In the genomic region with DNA sequence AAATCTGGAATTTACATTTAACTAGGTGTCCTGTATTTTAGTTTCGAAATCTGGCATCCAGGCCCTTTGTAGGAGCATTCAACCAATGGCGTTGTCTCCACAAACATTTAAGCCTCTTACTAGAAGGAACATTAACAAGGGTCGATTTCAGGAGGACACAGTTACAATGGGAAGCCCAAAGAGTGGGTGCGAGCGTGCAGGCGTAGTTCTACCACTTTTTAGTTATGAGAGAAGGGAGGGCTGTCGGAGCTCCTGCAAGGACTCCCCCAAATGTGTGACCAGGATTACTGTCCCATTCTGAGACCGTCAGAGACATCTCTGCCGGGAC, we compare ENCODE assay signal across 8 cellular contexts. TPM values are rescaled to one million over a fixed set of nuclear protein-coding genes. Genes with fewer than 3 reads are reported as not detected.
DNase-seq lines count a peak whose midpoint lies in the region; ATAC-seq and TF ChIP-seq lines count a peak whose summit lies in the region.

No MANE protein-coding gene starts in this region.

- peaks cover 9% of the 10 kb centered on the region for H3K79me2 ChIP-seq in smooth muscle cell (ENCODE audit: low read depth)

- no peak for DNase-seq in CD4-positive, CD25-positive, alpha-beta regulatory T cell
- DNase-seq in HFFc6 (no peak), right atrium auricular region (ENCODE audit: low spot score) (no peak), smooth muscle cell (lab: John Stamatoyannopoulos, UW; ENCODE audit: unreplicated experiment) (no peak), AG08396 (ENCODE audit: low spot score) (no peak), DMS79 (lab: John Stamatoyannopoulos, UW) (no peak), G401 (ENCODE audit: low spot score) (no peak)
- no peak for DNase-seq in activated CD4-positive, alpha-beta memory T cell treated with anti-CD3 and anti-CD28 coated beads, Interleukin-2, amount 10 ng/mL, durations not matched to agents 7 days and 5 days

- peaks cover 16% of the 10 kb centered on the region for H3K4me1 ChIP-seq in CD4-positive, CD25-positive, alpha-beta regulatory T cell (ENCODE audit: control insufficient read depth, insufficient read depth, low read length, poor library complexity, severe bottlenecking)
- peaks cover 0 to 17% of the 10 kb centered on the region in 2 donors for H3K4me1 ChIP-seq in right atrium auricular region
- peaks cover 4% of the 10 kb centered on the region for H3K4me1 ChIP-seq in smooth muscle cell (ENCODE audit: low read depth)

- in situ Hi-C loops in G401 (cut with HindIII; ENCODE audit: low sequenced_read_pairs) = no loop called here

- H3K36me3 ChIP-seq in CD4-positive, CD25-positive, alpha-beta regulatory T cell (ENCODE audit: control insufficient read depth, insufficient read depth, low read length) = peaks cover 12% of the 10 kb centered on the region
- H3K36me3 ChIP-seq in right atrium auricular region = peaks cover 11% of the 10 kb centered on the region
- no peaks in the 10 kb centered on the region for H3K36me3 ChIP-seq in smooth muscle cell (ENCODE audit: low read depth)

- peaks cover 30% of the 10 kb centered on the region for H3K27me3 Mint-ChIP-seq in CD4-positive, CD25-positive, alpha-beta regulatory T cell
- no peaks in the 10 kb centered on the region; the same call in none of the 2 replicates for H3K27me3 Mint-ChIP-seq in HFFc6 (ENCODE audit: insufficient read depth)
- peaks cover 14% of the 10 kb centered on the region for H3K27me3 Mint-ChIP-seq in activated CD4-positive, alpha-beta memory T cell treated with anti-CD3 and anti-CD28 coated beads, Interleukin-2, amount 10 ng/mL, durations not matched to agents 7 days and 5 days

- no peaks in the 10 kb centered on the region for H3F3A ChIP-seq in smooth muscle cell (ENCODE audit: low read depth)

- H3K27ac Mint-ChIP-seq in CD4-positive, CD25-positive, alpha-beta regulatory T cell = peak overlapping the region in 2 of 3 donors; percentile 83 to 93
- peak overlapping the region; percentile 95 for H3K27ac Mint-ChIP-seq in HFFc6
- H3K27ac Mint-ChIP-seq in activated CD4-positive, alpha-beta memory T cell treated with anti-CD3 and anti-CD28 coated beads, Interleukin-2, amount 10 ng/mL, durations not matched to agents 7 days and 5 days = no peak overlapping the region

- WGBS in smooth muscle cell (ENCODE audit: low lambda C conversion rate) = 18% methylated on average over 9 of the region's 9 CpGs

- peaks cover 8 to 40% (median 30%) of the 10 kb centered on the region in 4 donors for H3K4me1 Mint-ChIP-seq in CD4-positive, CD25-positive, alpha-beta regulatory T cell
- H3K4me1 Mint-ChIP-seq in HFFc6 (ENCODE audit: low read depth) = peaks cover 55% of the 10 kb centered on the region
- peaks cover 25% of the 10 kb centered on the region for H3K4me1 Mint-ChIP-seq in activated CD4-positive, alpha-beta memory T cell treated with anti-CD3 and anti-CD28 coated beads, Interleukin-2, amount 10 ng/mL, durations not matched to agents 7 days and 5 days

- peaks cover 13% of the 10 kb centered on the region for H3K27me3 ChIP-seq in CD4-positive, CD25-positive, alpha-beta regulatory T cell (ENCODE audit: control insufficient read depth, insufficient read depth, low read length)
- H3K27me3 ChIP-seq in right atrium auricular region (no peaks in the 10 kb centered on the region), smooth muscle cell (ENCODE audit: low read depth) (no peaks in the 10 kb centered on the region)

- H3K27ac ChIP-seq in CD4-positive, CD25-positive, alpha-beta regulatory T cell (ENCODE audit: insufficient read depth, low read length, poor library complexity, severe bottlenecking) = no peak overlapping the region
- peak overlapping the region; percentile 90 to 94 for H3K27ac ChIP-seq in right atrium auricular region
- H3K27ac ChIP-seq in smooth muscle cell (ENCODE audit: low read depth) = no peak overlapping the region

- POLR2A ChIA-PET in activated CD4-positive, alpha-beta memory T cell treated with anti-CD3 and anti-CD28 coated beads, Interleukin-2, amount 10 ng/mL, durations not matched to agents 7 days and 5 days (lab: Charles Lee) = interaction anchor here (1.0 to 5.6 kb wide), 4 partner anchors 8 to 169 kb away, joined by 3 to 88 read pairs (median 10); partner anchors contain the start of genes DAD1 and OXA1L

- TF ChIP-seq CTCF in HFFc6 (IDR thresholded peaks at IDR 0.05) = no peak
- TF ChIP-seq CTCF in right atrium auricular region (IDR thresholded peaks at IDR 0.05) = no peak
- no peak for TF ChIP-seq CTCF in smooth muscle cell (IDR thresholded peaks at IDR 0.05; ENCODE audit: borderline replicate concordance, insufficient read depth, poor library complexity, severe bottlenecking)

- peak overlapping the region; percentile 91 to 99 (median 94) for H3K4me3 Mint-ChIP-seq in CD4-positive, CD25-positive, alpha-beta regulatory T cell
- peak overlapping the region; percentile 98 for H3K4me3 Mint-ChIP-seq in HFFc6
- H3K4me3 Mint-ChIP-seq in activated CD4-positive, alpha-beta memory T cell treated with anti-CD3 and anti-CD28 coated beads, Interleukin-2, amount 10 ng/mL, durations not matched to agents 7 days and 5 days = peak overlapping the region; percentile 88

- H2AFZ ChIP-seq in smooth muscle cell (ENCODE audit: low read depth) = peak overlapping the region; percentile 97

- H3K9ac ChIP-seq in smooth muscle cell (ENCODE audit: low read depth) = peak overlapping the region; percentile 73

- CTCF ChIA-PET in activated CD4-positive, alpha-beta memory T cell treated with anti-CD3 and anti-CD28 coated beads, Interleukin-2, amount 10 ng/mL, durations not matched to agents 7 days and 5 days (lab: Charles Lee) = interaction anchor here (0.7 to 5.5 kb wide), 11 partner anchors 8 to 607 kb away, joined by 3 to 41 read pairs (median 4); partner anchors contain the start of gene DAD1

- peaks cover 0 to 3% (median 0%) of the 10 kb centered on the region in 7 donors for H3K9me3 Mint-ChIP-seq in CD4-positive, CD25-positive, alpha-beta regulatory T cell
- no peaks in the 10 kb centered on the region for H3K9me3 Mint-ChIP-seq in HFFc6
- H3K9me3 Mint-ChIP-seq in activated CD4-positive, alpha-beta memory T cell treated with anti-CD3 and anti-CD28 coated beads, Interleukin-2, amount 10 ng/mL, durations not matched to agents 7 days and 5 days = no peaks in the 10 kb centered on the region

- H3K4me3 ChIP-seq in CD4-positive, CD25-positive, alpha-beta regulatory T cell (ENCODE audit: low read depth, low read length) = peak overlapping the region; percentile 92
- H3K4me3 ChIP-seq in right atrium auricular region (peak overlapping the region; percentile 82 to 83), smooth muscle cell (peak overlapping the region; percentile 78)

- H3K4me2 ChIP-seq in smooth muscle cell = peak overlapping the region; percentile 92

- H4K20me1 ChIP-seq in smooth muscle cell (ENCODE audit: low read depth) = no peaks in the 10 kb centered on the region

- no peaks in the 10 kb centered on the region for H3K9me3 ChIP-seq in CD4-positive, CD25-positive, alpha-beta regulatory T cell (ENCODE audit: control insufficient read depth in 2 of 2, low read length in 2 of 2)
- H3K9me3 ChIP-seq in right atrium auricular region = no peaks in the 10 kb centered on the region
- H3K9me3 ChIP-seq in smooth muscle cell (replicated peaks; ENCODE audit: low read depth) = no peaks in the 10 kb centered on the region

- no peak for ATAC-seq in CD4-positive, CD25-positive, alpha-beta regulatory T cell (ENCODE audit: low read depth in 2 of 2)

- peaks cover 17% of the 10 kb centered on the region for H3K36me3 Mint-ChIP-seq in CD4-positive, CD25-positive, alpha-beta regulatory T cell
- H3K36me3 Mint-ChIP-seq in HFFc6 (ENCODE audit: low read depth) = peaks cover 20% of the 10 kb centered on the region
- peaks cover 24% of the 10 kb centered on the region for H3K36me3 Mint-ChIP-seq in activated CD4-positive, alpha-beta memory T cell treated with anti-CD3 and anti-CD28 coated beads, Interleukin-2, amount 10 ng/mL, durations not matched to agents 7 days and 5 days (ENCODE audit: low read depth)

RNA-seq across cellular contexts. Expression of gene ABHD4, which starts 0.4 kb away (rescaled TPM):
- total RNA-seq in CD4-positive, CD25-positive, alpha-beta regulatory T cell = 10.1 TPM
- polyA plus RNA-seq in CD4-positive, CD25-positive, alpha-beta regulatory T cell = 10 to 100 TPM; 10.2 to 13.4 (median 11.1) TPM
- total RNA-seq in HFFc6 (2021; fragmentation: NEBNext Ultra II Directional; extraction: Animal tissue kit (Norgen Biotek cat#: 25700)) = 10 to 100 TPM; 22.2 to 31.6 (median 27.5) TPM
- 10 to 100 TPM; 16.7 to 20.7 TPM for total RNA-seq in activated CD4-positive, alpha-beta memory T cell treated with anti-CD3 and anti-CD28 coated beads, Interleukin-2, amount 10 ng/mL, durations not matched to agents 7 days and 5 days
- total RNA-seq in right atrium auricular region = 10 to 100 TPM; 20.9 to 25.4 TPM
- 9.7 and 10.5 TPM in 2 replicates for total RNA-seq in smooth muscle cell
- polyA plus RNA-seq in smooth muscle cell = 13.9 and 24.1 TPM in 2 replicates
- 8.1 and 8.9 TPM in 2 replicates for total RNA-seq in G401 (2014; rRNA removed; shearing (Covaris generic))

RNA-seq across cellular contexts. Expression of gene DAD1, which starts 8.7 kb away (rescaled TPM):
- 81.8 TPM for total RNA-seq in CD4-positive, CD25-positive, alpha-beta regulatory T cell
- 100 to 1,000 TPM; 630 to 720 (median 697) TPM for polyA plus RNA-seq in CD4-positive, CD25-positive, alpha-beta regulatory T cell
- total RNA-seq in HFFc6 (2021; fragmentation: NEBNext Ultra II Directional; extraction: Animal tissue kit (Norgen Biotek cat#: 25700)) = 100 to 1,000 TPM; 292 to 311 (median 302) TPM
- total RNA-seq in activated CD4-positive, alpha-beta memory T cell treated with anti-CD3 and anti-CD28 coated beads, Interleukin-2, amount 10 ng/mL, durations not matched to agents 7 days and 5 days = 100 to 1,000 TPM; 160 to 167 TPM
- total RNA-seq in right atrium auricular region = 100 to 1,000 TPM; 250 to 251 TPM
- total RNA-seq in smooth muscle cell = 473 and 533 TPM in 2 replicates
- 519 and 571 TPM in 2 replicates for polyA plus RNA-seq in smooth muscle cell
- 381 and 389 TPM in 2 replicates for total RNA-seq in G401 (2014; rRNA removed; shearing (Covaris generic))

RNA-seq across cellular contexts. Expression of gene OR6J1, which starts 46.4 kb away (rescaled TPM):
- not detected for total RNA-seq in CD4-positive, CD25-positive, alpha-beta regulatory T cell
- polyA plus RNA-seq in CD4-positive, CD25-positive, alpha-beta regulatory T cell = not detected
- not detected for total RNA-seq in HFFc6 (2021; fragmentation: NEBNext Ultra II Directional; extraction: Animal tissue kit (Norgen Biotek cat#: 25700))
- total RNA-seq in activated CD4-positive, alpha-beta memory T cell treated with anti-CD3 and anti-CD28 coated beads, Interleukin-2, amount 10 ng/mL, durations not matched to agents 7 days and 5 days = not detected
- total RNA-seq in right atrium auricular region (not detected), smooth muscle cell (0.13 TPM in 1 of 2 replicates, not detected in the other)
- not detected in 2 replicates for polyA plus RNA-seq in smooth muscle cell
- not detected in 2 replicates for total RNA-seq in G401 (2014; rRNA removed; shearing (Covaris generic))

Comparison
In these comparisons a context has a peak if more than half of its experiments do, and no peak if none do; other contexts are left out.
1. H3K27ac ChIP-seq: peak in right atrium auricular region (2 of 2); none in CD4-positive, CD25-positive, alpha-beta regulatory T cell (single experiment) and smooth muscle cell (single experiment).
2. Peak in every context shown above with its lines, with median percentiles within 50 percentile points of each other: H3K4me3 ChIP-seq and H3K4me3 Mint-ChIP-seq.